Comparison of ENCODE assay signal across 8 cellular contexts in the genomic region with DNA sequence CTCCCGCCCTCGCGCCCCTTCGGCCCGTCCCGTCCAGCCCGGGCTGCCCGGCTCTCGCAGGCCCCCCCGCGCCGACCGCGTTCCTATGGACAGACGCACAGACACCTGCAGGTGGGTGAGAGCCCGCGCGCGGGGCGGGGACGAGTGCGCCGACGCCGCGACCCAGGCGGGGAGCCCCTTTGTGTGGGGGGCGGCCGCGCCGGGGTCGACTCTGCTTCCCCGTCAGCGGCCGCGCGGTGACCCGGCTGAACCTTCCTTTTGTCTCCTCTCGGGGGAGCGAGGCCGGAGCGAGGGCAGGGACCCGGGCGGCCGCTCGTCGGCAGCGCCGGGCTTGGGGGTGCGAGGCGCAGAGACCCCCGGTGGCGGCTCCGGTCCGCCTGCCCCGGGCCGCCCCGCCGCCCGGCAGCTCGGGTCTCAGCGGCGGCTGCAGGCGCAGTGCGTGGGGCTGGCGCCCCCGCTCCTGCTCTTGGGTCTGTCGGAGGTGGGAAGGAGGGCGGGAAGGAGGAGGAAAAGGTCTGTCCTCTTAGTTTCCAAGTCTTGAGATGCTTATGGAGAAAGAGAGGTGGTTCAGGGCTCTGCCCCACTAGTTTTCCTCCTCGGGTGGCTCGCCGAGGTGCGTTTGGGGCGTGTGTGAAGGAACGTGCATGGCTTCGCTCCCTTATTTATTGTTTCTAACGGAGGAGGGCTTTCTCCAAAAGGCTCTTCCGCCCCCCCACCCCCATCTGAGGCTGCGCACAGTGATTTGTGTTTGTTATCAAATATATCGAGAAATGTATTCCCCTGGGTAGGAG. TPM values are rescaled to one million over a fixed set of nuclear protein-coding genes. Genes with fewer than 3 reads are reported as not detected.
A peak's percentile ranks its signal among the peaks of the same experiment; 100 is the strongest.
DNase-seq lines count a peak whose midpoint lies in the region; ATAC-seq lines count a peak whose summit lies in the region.

No MANE protein-coding gene starts in this region.

- H3K4me1 ChIP-seq in ectodermal cell (ENCODE audit: control insufficient read depth, insufficient read depth, low read length) (peaks cover 13% of the 10 kb centered on the region), mesendoderm (ENCODE audit: control insufficient read depth, low read depth, low read length) (peaks cover 5% of the 10 kb centered on the region)

- peak overlapping the region; percentile 69 for H3K4me2 ChIP-seq in mesendoderm (ENCODE audit: low read length)

- H3K9ac ChIP-seq in mesendoderm (ENCODE audit: low read length) = peak overlapping the region; percentile 77

- peak overlapping the region; percentile 89 for H2BK120ac ChIP-seq in mesendoderm (ENCODE audit: low read depth, low read length)

- H3K27me3 ChIP-seq in ectodermal cell (ENCODE audit: control insufficient read depth, insufficient read depth, low read length, poor library complexity, severe bottlenecking) (no peaks in the 10 kb centered on the region), mesendoderm (ENCODE audit: insufficient read depth, low read length, poor library complexity) (no peaks in the 10 kb centered on the region)

- DNase-seq in 8988T = peak; percentile 81
- DNase-seq in NCI-H226 = peak; percentile 48
- DNase-seq in activated CD4-positive, alpha-beta T cell treated with anti-CD3 and anti-CD28 coated beads, Interleukin-2, amount 50 U/mL, for 48 hours = peak; percentile 55 to 63
- DNase-seq in mesendoderm = peak; percentile 62
- peak; percentile 24 for DNase-seq in stimulated activated CD8-positive, alpha-beta memory T cell treated with anti-CD3 and anti-CD28 coated beads, Interleukin-15, amount 100 ng/mL, for 24 hours (ENCODE audit: low read depth)

- H2BK5ac ChIP-seq in mesendoderm (ENCODE audit: low read length) = no peak overlapping the region

- 0% methylated on average over 78 to 80 of the region's 80 CpGs for WGBS in ectodermal cell, 2 experiments
- WGBS in mesendoderm (ENCODE audit: extremely low coverage, insufficient coverage, low lambda C conversion rate) = no CpG with 5 or more reads among the region's 80 CpGs

- peak overlapping the region; percentile 84 for H3K4ac ChIP-seq in mesendoderm (ENCODE audit: low read depth, low read length)

- ATAC-seq in GM18508 (IDR thresholded peaks at IDR 0.05; ENCODE audit: insufficient read depth, unreplicated experiment) (peak; percentile 21), HG02981 (IDR thresholded peaks at IDR 0.05; ENCODE audit: unreplicated experiment) (peak; percentile 44)

- H2AK5ac ChIP-seq in mesendoderm (ENCODE audit: low read length) = no peak overlapping the region

- peaks cover 7% of the 10 kb centered on the region for H3K79me1 ChIP-seq in mesendoderm (ENCODE audit: low read length)

- H3K4me3 ChIP-seq in ectodermal cell (ENCODE audit: insufficient read depth, low read depth, low read length) (peak overlapping the region; percentile 94), mesendoderm (ENCODE audit: low read length) (peak overlapping the region; percentile 88)

- H3K23ac ChIP-seq in mesendoderm (ENCODE audit: low read length) = no peak overlapping the region

- H4K8ac ChIP-seq in mesendoderm (ENCODE audit: low read depth, low read length) = peak overlapping the region; percentile 31

- peaks cover 34% of the 10 kb centered on the region for H3K79me2 ChIP-seq in mesendoderm (ENCODE audit: control insufficient read depth, insufficient read depth, low read length)

- peak overlapping the region; percentile 87 for H3K56ac ChIP-seq in mesendoderm (ENCODE audit: low read length)

- H3K18ac ChIP-seq in mesendoderm (ENCODE audit: low read length) = peak overlapping the region; percentile 99

- no peak overlapping the region for H4K5ac ChIP-seq in mesendoderm (ENCODE audit: low read length)

- peaks cover 3% of the 10 kb centered on the region for H3K36me3 ChIP-seq in ectodermal cell (ENCODE audit: control insufficient read depth, insufficient read depth, low read length)
- H3K36me3 ChIP-seq in mesendoderm (ENCODE audit: control insufficient read depth, insufficient read depth, low read length) = no peaks in the 10 kb centered on the region

- no peaks in the 10 kb centered on the region for H3K9me3 ChIP-seq in ectodermal cell (ENCODE audit: control insufficient read depth, low read length)

- peak overlapping the region; percentile 95 for H3K27ac ChIP-seq in ectodermal cell (ENCODE audit: insufficient read depth, low read depth, low read length, poor library complexity, severe bottlenecking)
- peak overlapping the region; percentile 91 for H3K27ac ChIP-seq in mesendoderm (ENCODE audit: low read depth, low read length)

- no peak overlapping the region for H2BK15ac ChIP-seq in mesendoderm (replicated peaks; ENCODE audit: low read depth)

RNA-seq across cellular contexts. Expression of a gene that starts 0.6 kb away (rescaled TPM):
- polyA plus RNA-seq in ectodermal cell (2013, experiment 1 of 4) = 37.7 TPM
- polyA plus RNA-seq in ectodermal cell (2013, experiment 2 of 4) = 40.1 TPM
- polyA plus RNA-seq in ectodermal cell (2013, experiment 3 of 4) = 35.9 TPM
- 46.0 TPM for polyA plus RNA-seq in ectodermal cell (2013, experiment 4 of 4)
- 10.2 TPM for polyA plus RNA-seq in mesendoderm (2013, experiment 1 of 2)
- 10.3 TPM for polyA plus RNA-seq in mesendoderm (2013, experiment 2 of 2)

Comparison
In these comparisons a context has a peak if more than half of its experiments do, and no peak if none do; other contexts are left out.
1. Peak in every context shown above with its lines: DNase-seq, ATAC-seq, H3K4me3 ChIP-seq and H3K27ac ChIP-seq.
2. DNase-seq: peak in every context shown above with its lines; median percentile 81 in 8988T; 62 in mesendoderm; 59 in activated CD4-positive, alpha-beta T cell treated with anti-CD3 and anti-CD28 coated beads, Interleukin-2, amount 50 U/mL, for 48 hours; 48 in NCI-H226; 24 in stimulated activated CD8-positive, alpha-beta memory T cell treated with anti-CD3 and anti-CD28 coated beads, Interleukin-15, amount 100 ng/mL, for 24 hours.